Comparison of ENCODE assay signal across 8 cellular contexts in the genomic region with DNA sequence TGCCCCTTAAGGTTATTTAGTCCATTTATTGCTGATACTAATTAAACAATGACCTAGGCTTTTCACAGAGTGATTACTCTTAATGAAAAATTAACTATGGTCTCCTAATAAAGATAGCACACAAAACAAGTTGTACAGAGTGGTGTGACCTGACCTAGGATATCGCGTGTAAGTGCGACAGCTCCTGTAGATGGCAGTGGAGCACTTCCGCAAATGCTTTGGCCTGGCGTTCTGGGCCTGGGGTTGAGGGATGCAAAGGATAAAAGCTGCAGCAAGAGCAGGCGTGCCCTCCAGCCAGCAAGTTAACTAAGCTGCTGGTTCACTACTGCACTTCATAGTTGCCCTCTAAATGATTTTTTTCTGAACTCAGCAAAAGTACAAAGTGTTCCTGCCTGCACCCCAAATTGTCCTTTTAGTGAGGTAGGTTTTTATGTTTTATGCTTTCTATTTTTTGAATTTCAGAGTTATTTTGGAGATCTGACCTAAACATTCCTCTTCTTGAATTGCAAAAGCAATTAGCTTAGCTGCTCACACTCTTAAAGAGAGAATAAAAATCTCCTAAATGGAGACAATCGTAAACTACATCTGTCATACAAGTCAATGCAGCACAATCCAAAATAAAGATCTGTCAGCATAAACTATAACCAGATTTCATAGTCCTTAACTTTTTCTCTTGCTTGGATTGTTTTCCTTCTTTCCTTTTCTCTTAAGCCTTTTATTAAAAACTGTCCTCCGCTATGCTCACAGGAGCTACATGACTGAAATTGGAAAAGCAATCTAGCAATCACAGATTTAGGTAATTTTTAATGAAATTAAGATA.
DNase-seq lines count a peak whose midpoint lies in the region; ATAC-seq, FAIRE-seq and TF ChIP-seq lines count a peak whose summit lies in the region.

No MANE protein-coding gene starts in this region.

- DNase-seq in D721Med (ENCODE audit: insufficient read length, low spot score) = no peak
- DNase-seq in Kasumi-1 (lab: John Stamatoyannopoulos, UW) = peak; percentile 80 to 84
- DNase-seq in OCI-LY7 (ENCODE audit: low spot score) = peak; percentile 45
- DNase-seq in cardiac fibroblast (ENCODE audit: low read depth in 2 of 2) = peak; percentile 90 to 91
- peak; percentile 46 to 62 for DNase-seq in left colon
- peak; percentile 65 to 70 for DNase-seq in thyroid gland
- DNase-seq in 8988T = no peak

- no peak overlapping the region for H2AFZ ChIP-seq in OCI-LY7 (ENCODE audit: low read length)

- POLR2A ChIA-PET in OCI-LY7 (lab: Charles Lee) = interaction anchor here (0.7 kb wide), 1 partner anchor 40 kb away, joined by 4 read pairs; no protein-coding TSS in a partner anchor

- intact Hi-C loops in OCI-LY7 (cut with micrococcal nuclease; ENCODE audit: unreplicated experiment) (no loop called here), left colon (cut with DNase I, micrococcal nuclease) (no loop called here), thyroid gland (cut with DNase I) (loop anchor here (10.0 kb wide), 1 partner anchor 554 kb away; no protein-coding TSS in a partner anchor)

- no peak overlapping the region for H3K4me2 ChIP-seq in OCI-LY7 (ENCODE audit: low read length)

- CTCF ChIA-PET in OCI-LY7 (lab: Charles Lee; ENCODE audit: unreplicated experiment) = no interaction called here

- H4K20me1 ChIP-seq in OCI-LY7 (ENCODE audit: insufficient read depth, low read length) = no peaks in the 10 kb centered on the region

- no TSS peak for BruUV-seq in OCI-LY7 (replicated peaks; lab: Mats Ljungman, UMichigan)

- WGBS in thyroid gland, 2 donors = 32 to 35% methylated on average over 8 of the region's 8 CpGs

- H3K4me1 ChIP-seq in OCI-LY7 (ENCODE audit: insufficient read depth, low read length, poor library complexity, severe bottlenecking) (no peaks in the 10 kb centered on the region), thyroid gland (no peaks in the 10 kb centered on the region)

- H3K79me2 ChIP-seq in OCI-LY7 (ENCODE audit: insufficient read depth, low read depth, low read length) = no peaks in the 10 kb centered on the region

- FAIRE-seq in D721Med (lab: Jason Lieb, UNC) = no peak

- TF ChIP-seq POLR2A in thyroid gland (IDR thresholded peaks at IDR 0.05) = no peak

- no peak overlapping the region for H3K27ac ChIP-seq in OCI-LY7 (ENCODE audit: low read depth, low read length, poor library complexity, severe bottlenecking)
- no peak overlapping the region for H3K27ac ChIP-seq in thyroid gland

- ATAC-seq in GM21367 (IDR thresholded peaks at IDR 0.05; ENCODE audit: unreplicated experiment) = peak; percentile 89
- ATAC-seq in left colon = peak; percentile 93

- no peaks in the 10 kb centered on the region for H3K27me3 ChIP-seq in thyroid gland

- H3K4me3 ChIP-seq in OCI-LY7 (ENCODE audit: low read depth, low read length, poor library complexity, severe bottlenecking) (no peak overlapping the region), cardiac fibroblast (replicated peaks in 1 of 2; ENCODE audit: low read depth in 2 of 2, low read length in 2 of 2) (no peak overlapping the region), thyroid gland (replicated peaks in 1 of 3) (no peak overlapping the region)

- H3K9me3 ChIP-seq in OCI-LY7 (ENCODE audit: low read length) = no peaks in the 10 kb centered on the region
- no peaks in the 10 kb centered on the region for H3K9me3 ChIP-seq in thyroid gland

- TF ChIP-seq CTCF in D721Med (IDR thresholded peaks at IDR 0.05; ENCODE audit: insufficient read depth, missing control alignments) = peak; percentile 96
- TF ChIP-seq CTCF in OCI-LY7 (conservative IDR thresholded peaks at IDR 0.05; ENCODE audit: low read length) = peak; percentile 77
- peak; percentile 85 for TF ChIP-seq CTCF in cardiac fibroblast (IDR thresholded peaks at IDR 0.05; ENCODE audit: low read depth, low read length)
- peak in 5 of 6 experiments; percentile 16 to 82 (median 73) for TF ChIP-seq CTCF in thyroid gland (IDR thresholded peaks at IDR 0.05)

- no peaks in the 10 kb centered on the region for H3K9me2 ChIP-seq in OCI-LY7 (ENCODE audit: insufficient read depth, low read length)

- no peaks in the 10 kb centered on the region for H3K36me3 ChIP-seq in OCI-LY7 (ENCODE audit: insufficient read depth, low read length)
- H3K36me3 ChIP-seq in thyroid gland = no peaks in the 10 kb centered on the region

Comparison
In these comparisons a context has a peak if more than half of its experiments do, and no peak if none do; other contexts are left out.
1. DNase-seq: peak in Kasumi-1 (2 of 2), OCI-LY7 (single experiment), cardiac fibroblast (2 of 2), left colon (2 of 2) and thyroid gland (2 of 2); none in D721Med (single experiment) and 8988T (single experiment).
2. Peak in every context shown above with its lines, with median percentiles within 50 percentile points of each other: CTCF ChIP-seq.